In genomic region chr16:9602201-9602600, GRCh38 we compare ENCODE assay signal across 14 cellular contexts.
DNase-seq lines count a peak whose midpoint lies in the region; ATAC-seq and TF ChIP-seq lines count a peak whose summit lies in the region.
"Had no signal": no experiment of that assay in that cellular context is flagged by ENCODE, and none has a peak within 500 bp of the region (broad histone marks: within the 10 kb centered on the region; RNA-seq: fewer than 3 reads in every experiment).

No MANE protein-coding gene starts in this region.

- H3K4me2 ChIP-seq in neural progenitor cell, result no peak overlapping the region

- H3K9me3 Mint-ChIP-seq in neural progenitor cell, result no peaks in the 10 kb centered on the region
- H3K9me3 Mint-ChIP-seq: CD4-positive, alpha-beta T cell had no signal

- H3K9me3 ChIP-seq in neural progenitor cell (ENCODE audit: low read depth) (no peaks in the 10 kb centered on the region), gastrocnemius medialis (no peaks in the 10 kb centered on the region)
- H3K9me3 ChIP-seq: Caco-2, HAP-1 had no signal

- no peaks in the 10 kb centered on the region for H3K36me3 Mint-ChIP-seq in neural progenitor cell

- TF ChIP-seq POLR2A in gastrocnemius medialis (IDR thresholded peaks at IDR 0.05), result no peak

- no peaks in the 10 kb centered on the region for H3F3A ChIP-seq in neural progenitor cell (ENCODE audit: low read depth)

- H3K27me3 ChIP-seq in neural progenitor cell (no peaks in the 10 kb centered on the region), gastrocnemius medialis (no peaks in the 10 kb centered on the region)

- TF ChIP-seq CTCF in neural progenitor cell (IDR thresholded peaks at IDR 0.05), result no peak
- TF ChIP-seq CTCF in gastrocnemius medialis (IDR thresholded peaks at IDR 0.05 in 4 of 5, conservative IDR thresholded peaks at IDR 0.05 in 1 of 5), result no peak

- no peaks in the 10 kb centered on the region for H4K20me1 ChIP-seq in neural progenitor cell (ENCODE audit: low read depth)

- H3K4me3 ChIP-seq in neural progenitor cell (no peak overlapping the region), gastrocnemius medialis (no peak overlapping the region)
- H3K4me3 ChIP-seq: GM23248, HAP-1 had no signal

- H3K27ac ChIP-seq in neural progenitor cell, result no peak overlapping the region
- H3K27ac ChIP-seq in gastrocnemius medialis, result no peak overlapping the region
- H3K27ac ChIP-seq: C4-2B, GM23248, HL-60 had no signal

- H3K4me1 Mint-ChIP-seq in neural progenitor cell, result no peaks in the 10 kb centered on the region

- H3K9ac ChIP-seq in neural progenitor cell, result no peak overlapping the region
- H3K9ac ChIP-seq: GM23248 had no signal

- intact Hi-C loops in gastrocnemius medialis (cut with DNase I; ENCODE audit: low total_unique reads), result no loop called here

- in situ Hi-C loops in gastrocnemius medialis (cut with MboI; ENCODE audit: low sequenced_read_pairs in 4 of 4), result no loop called here

- DNase-seq in astrocyte of the hippocampus (ENCODE audit: low read depth, low spot score) (peak; percentile 24), islet precursor cell (peak; percentile 66), neural progenitor cell (ENCODE audit: low spot score) (no peak), dermis blood vessel endothelial cell (no peak), gastrocnemius medialis (no peak)
- DNase-seq: ACHN; Caco-2; CD4-positive, alpha-beta T cell; GM23248 had no signal

- no peak overlapping the region for H3K27ac Mint-ChIP-seq in neural progenitor cell
- H3K27ac Mint-ChIP-seq: CD4-positive, alpha-beta T cell had no signal

- H3K79me2 ChIP-seq in neural progenitor cell (ENCODE audit: low read depth), result no peaks in the 10 kb centered on the region

- H3K36me3 ChIP-seq in neural progenitor cell (no peaks in the 10 kb centered on the region), gastrocnemius medialis (no peaks in the 10 kb centered on the region)
- H3K36me3 ChIP-seq: HAP-1 had no signal

- no peak overlapping the region for H3K4me3 Mint-ChIP-seq in neural progenitor cell
- H3K4me3 Mint-ChIP-seq: CD4-positive, alpha-beta T cell had no signal

- H2AFZ ChIP-seq in neural progenitor cell (replicated peaks), result peak overlapping the region; percentile 55
- H2AFZ ChIP-seq: GM23248 had no signal

- H3K27me3 Mint-ChIP-seq in neural progenitor cell (ENCODE audit: insufficient read depth, low read depth), result no peaks in the 10 kb centered on the region
- H3K27me3 Mint-ChIP-seq: CD4-positive, alpha-beta T cell had no signal

- ATAC-seq in esophagus mucosa, result no peak
- no peak for ATAC-seq in GM18907 (IDR thresholded peaks at IDR 0.05; ENCODE audit: unreplicated experiment)
- ATAC-seq in gastrocnemius medialis, result no peak

- H3K4me1 ChIP-seq in neural progenitor cell (no peaks in the 10 kb centered on the region), gastrocnemius medialis (no peaks in the 10 kb centered on the region)
- H3K4me1 ChIP-seq: Caco-2, HAP-1 had no signal

Comparison
In these comparisons a context has a peak if more than half of its experiments do, and no peak if none do; other contexts are left out.
1. DNase-seq: peak in astrocyte of the hippocampus (single experiment) and islet precursor cell (single experiment); none in neural progenitor cell (single experiment), dermis blood vessel endothelial cell (single experiment) and gastrocnemius medialis (0 of 2).